ENCODE assay signal across 1 cellular context in genomic region chr16:70345840-70346239, GRCh38.
TF ChIP-seq lines count a peak whose summit lies in the region.

No MANE protein-coding gene starts in this region.

TF ChIP-seq in HepG2, 621 proteins besides CTCF, POLR2A, EP300 and RAD21 (continued from another document and continues in another):
- peak; percentile 22; the same call in 1 of the 2 replicates for TF ChIP-seq ZNF34 (CRISPR knock-in tag; IDR thresholded peaks at IDR 0.05; ENCODE audit: borderline replicate concordance)
- no peak for TF ChIP-seq ZBTB44 (CRISPR knock-in tag; IDR thresholded peaks at IDR 0.05)
- TF ChIP-seq GMEB2 (CRISPR knock-in tag; IDR thresholded peaks at IDR 0.05; ENCODE audit: low read depth), result no peak
- TF ChIP-seq SALL1 (CRISPR knock-in tag; IDR thresholded peaks at IDR 0.05), result no peak
- no peak for TF ChIP-seq SRF (IDR thresholded peaks at IDR 0.05; ENCODE audit: low read depth, low read length)
- TF ChIP-seq ATF3 (CRISPR knock-in tag; IDR thresholded peaks at IDR 0.05), result no peak
- no peak for TF ChIP-seq TRAFD1 (CRISPR knock-in tag; IDR thresholded peaks at IDR 0.05; ENCODE audit: borderline replicate concordance)
- TF ChIP-seq KLF9 (CRISPR knock-in tag; IDR thresholded peaks at IDR 0.05; ENCODE audit: low read depth), result no peak
- no peak for TF ChIP-seq ZBTB26 (CRISPR knock-in tag; IDR thresholded peaks at IDR 0.05; ENCODE audit: borderline replicate concordance)
- no peak for TF ChIP-seq CAMTA2 (CRISPR knock-in tag; IDR thresholded peaks at IDR 0.05; ENCODE audit: borderline replicate concordance)
- no peak for TF ChIP-seq AHDC1 (CRISPR knock-in tag; IDR thresholded peaks at IDR 0.05; ENCODE audit: borderline replicate concordance)
- no peak for TF ChIP-seq LCORL (IDR thresholded peaks at IDR 0.05)
- TF ChIP-seq LCORL (CRISPR knock-in tag; IDR thresholded peaks at IDR 0.05), result no peak
- no peak for TF ChIP-seq ZNF329 (CRISPR knock-in tag; IDR thresholded peaks at IDR 0.05; ENCODE audit: low read depth)
- no peak for TF ChIP-seq KIAA2018 (CRISPR knock-in tag; IDR thresholded peaks at IDR 0.05; ENCODE audit: borderline replicate concordance)
- no peak for TF ChIP-seq ZBTB40 (IDR thresholded peaks at IDR 0.05)
- TF ChIP-seq ZBTB40 (CRISPR knock-in tag; IDR thresholded peaks at IDR 0.05), result no peak
